8 cellular contexts compared by ENCODE assay signal in genomic region chr14:104393898-104394605, GRCh38.
DNase-seq lines count a peak whose midpoint lies in the region; TF ChIP-seq lines count a peak whose summit lies in the region.

No MANE protein-coding gene starts in this region.

- H3F3A ChIP-seq in PC-9 (ENCODE audit: insufficient read depth, low read depth), result no peaks in the 10 kb centered on the region

- H3K4me3 ChIP-seq in right atrium auricular region (no peak overlapping the region), PC-9 (no peak overlapping the region)

- peak overlapping the region in 1 of 2 donors; percentile 35 for H3K27ac ChIP-seq in right atrium auricular region
- H3K27ac ChIP-seq in PC-9, result no peak overlapping the region

- H3K27me3 ChIP-seq in right atrium auricular region (no peaks in the 10 kb centered on the region), PC-9 (ENCODE audit: insufficient read depth, low read depth) (peaks cover 98% of the 10 kb centered on the region)

- no TSS peak for BruUV-seq in PC-9 (replicated peaks; lab: Mats Ljungman, UMichigan)

- H4K20me1 ChIP-seq in PC-9 (ENCODE audit: insufficient read depth), result no peaks in the 10 kb centered on the region

- no peaks in the 10 kb centered on the region for H3K79me2 ChIP-seq in PC-9 (ENCODE audit: low read depth)

- no peak overlapping the region for H2AFZ ChIP-seq in PC-9

- H3K36me3 ChIP-seq in right atrium auricular region (no peaks in the 10 kb centered on the region), PC-9 (ENCODE audit: low read depth) (no peaks in the 10 kb centered on the region)

- intact Hi-C loops in PC-9 (cut with micrococcal nuclease; ENCODE audit: unreplicated experiment), result no loop called here

- no peak for TF ChIP-seq CTCF in right atrium auricular region (IDR thresholded peaks at IDR 0.05)
- no peak for TF ChIP-seq CTCF in PC-9 (conservative IDR thresholded peaks at IDR 0.05)

- H3K4me1 ChIP-seq in right atrium auricular region (peaks cover 0 to 25% of the 10 kb centered on the region in 2 donors), PC-9 (replicated peaks; ENCODE audit: insufficient read depth) (no peaks in the 10 kb centered on the region)

- H3K9me2 ChIP-seq in PC-9 (ENCODE audit: insufficient read depth), result no peaks in the 10 kb centered on the region

- POLR2A ChIA-PET in PC-9 (lab: Charles Lee; ENCODE audit: unreplicated experiment), result no interaction called here

- CTCF ChIA-PET in PC-9 (lab: Charles Lee), result no interaction called here

- no peak overlapping the region for H3K4me2 ChIP-seq in PC-9

- DNase-seq in KG1 (lab: John Stamatoyannopoulos, UW) (peak; percentile 89), right atrium auricular region (ENCODE audit: low spot score) (peak; percentile 64), DMS53 treated with DMSO at 0.1 percent for 48 hours (lab: John Stamatoyannopoulos, UW; ENCODE audit: unreplicated experiment) (no peak), NCI-H774 (lab: John Stamatoyannopoulos, UW) (no peak), PC-9 (no peak), middle frontal gyrus (ENCODE audit: extremely low spot score, low spot score) (no peak)
- peak; percentile 40 for DNase-seq in activated CD8-positive, alpha-beta memory T cell treated with anti-CD3 and anti-CD28 coated beads, Interleukin-2, amount 50 U/mL, for 1 hour (ENCODE audit: extremely low read depth)
- peak; percentile 25 to 43 for DNase-seq in stimulated activated CD8-positive, alpha-beta memory T cell treated with anti-CD3 and anti-CD28 coated beads, Interleukin-7, amount 100 ng/mL, for 1 hour (ENCODE audit: low read depth in 2 of 2)

- peaks cover 0 to 18% of the 10 kb centered on the region in 2 donors for H3K9me3 ChIP-seq in right atrium auricular region
- H3K9me3 ChIP-seq in PC-9 (ENCODE audit: insufficient read depth, low read depth), result peaks cover 4% of the 10 kb centered on the region

Comparison
In these comparisons a context has a peak if more than half of its experiments do, and no peak if none do; other contexts are left out.
1. DNase-seq: peak in KG1 (single experiment), activated CD8-positive, alpha-beta memory T cell treated with anti-CD3 and anti-CD28 coated beads, Interleukin-2, amount 50 U/mL, for 1 hour (single experiment), right atrium auricular region (single experiment) and stimulated activated CD8-positive, alpha-beta memory T cell treated with anti-CD3 and anti-CD28 coated beads, Interleukin-7, amount 100 ng/mL, for 1 hour (2 of 2); none in DMS53 treated with DMSO at 0.1 percent for 48 hours (single experiment), NCI-H774 (single experiment), PC-9 (0 of 2) and middle frontal gyrus (single experiment).